In the genomic region with DNA sequence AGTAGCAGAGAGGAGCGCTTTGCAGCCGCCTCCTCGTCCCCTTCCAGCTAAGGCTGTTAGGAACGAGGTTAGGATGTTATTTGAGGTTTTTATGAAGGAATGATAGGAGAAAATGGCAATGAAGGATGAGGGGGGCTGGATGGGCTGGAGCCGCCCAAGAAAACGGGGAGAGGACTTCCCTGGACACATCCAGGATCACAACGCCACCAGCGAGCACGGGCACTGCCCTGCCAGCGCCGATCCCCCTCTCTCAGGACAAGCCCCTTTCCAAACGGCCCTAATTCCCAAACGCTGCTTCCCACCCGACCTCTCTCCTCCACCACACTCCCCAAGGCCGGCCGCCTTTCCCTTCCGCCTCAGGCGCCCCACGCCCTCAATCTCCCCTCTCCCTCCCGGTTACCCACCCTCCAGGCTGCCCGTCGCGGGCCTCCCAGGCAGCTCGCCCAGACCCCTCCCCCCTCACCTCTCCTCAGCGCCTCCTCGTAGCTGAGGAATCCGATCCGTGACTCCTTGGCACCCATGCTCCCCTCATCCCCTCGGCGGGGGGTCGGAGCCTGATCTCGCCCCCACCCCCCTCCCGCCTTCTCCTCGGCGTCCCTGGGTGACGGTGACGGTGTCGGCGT, we compare ENCODE assay signal across 8 cellular contexts. TPM values are rescaled to one million over a fixed set of nuclear protein-coding genes. Genes with fewer than 3 reads are reported as not detected.
A peak's percentile ranks its signal among the peaks of the same experiment; 100 is the strongest.
DNase-seq lines count a peak whose midpoint lies in the region; ATAC-seq, FAIRE-seq and TF ChIP-seq lines count a peak whose summit lies in the region.

No MANE protein-coding gene starts in this region.

- TF ChIP-seq EP300 in H1 (IDR thresholded peaks at IDR 0.05; ENCODE audit: borderline replicate concordance in 1 of 2, low read depth in 2 of 2, low read length in 2 of 2): no peak

- no peak overlapping the region for H2BK20ac ChIP-seq in H1 (ENCODE audit: low read length)

- peak overlapping the region; percentile 91 for H3K18ac ChIP-seq in H1 (ENCODE audit: extremely low read depth, low read length)

- no peak for FAIRE-seq in H1 (lab: Jason Lieb, UNC)

- peak overlapping the region; percentile 79 for H3K27ac ChIP-seq in OCI-LY3 (ENCODE audit: low read length)
- peak overlapping the region; percentile 79 for H3K27ac ChIP-seq in H1 (ENCODE audit: low read depth, low read length)
- H3K27ac ChIP-seq in muscle layer of colon (ENCODE audit: low read depth, low read length): peak overlapping the region; percentile 93

- no peak overlapping the region; the same call in 1 of the 2 replicates for H2BK15ac ChIP-seq in H1 (ENCODE audit: low read length)

- H3K23ac ChIP-seq in H1 (ENCODE audit: insufficient read length): no peak overlapping the region

- H3K4me2 ChIP-seq in OCI-LY3 (ENCODE audit: low read length) (peak overlapping the region; percentile 98), H1 (ENCODE audit: insufficient read depth in 1 of 2, low read depth in 2 of 2, low read length in 2 of 2) (peak overlapping the region; percentile 80 to 98)

- peak overlapping the region; percentile 47; the same call in 1 of the 2 replicates for H2AFZ ChIP-seq in OCI-LY3 (ENCODE audit: low read depth, low read length)
- no peak overlapping the region for H2AFZ ChIP-seq in H1 (ENCODE audit: low read length)

- peak overlapping the region; percentile 26 for H3K56ac ChIP-seq in H1 (replicated peaks; ENCODE audit: insufficient read length, low read depth, low read length)

- peak overlapping the region; percentile 93 for H2BK5ac ChIP-seq in H1 (ENCODE audit: low read depth, low read length)

- H3K36me3 ChIP-seq in OCI-LY3 (replicated peaks; ENCODE audit: low read depth, low read length): no peaks in the 10 kb centered on the region
- H3K36me3 ChIP-seq in H1 (ENCODE audit: control insufficient read depth in 2 of 4, insufficient read depth in 4 of 4, low read length in 3 of 4): no peaks in the 10 kb centered on the region
- no peaks in the 10 kb centered on the region for H3K36me3 ChIP-seq in muscle layer of colon (ENCODE audit: insufficient read depth, low read length)

- H3K9ac ChIP-seq in OCI-LY3 (ENCODE audit: low read length) (peak overlapping the region; percentile 99), H1 (replicated peaks in 1 of 4; ENCODE audit: extremely low read depth in 1 of 4, low read depth in 3 of 4, low read length in 3 of 4) (peak overlapping the region in 3 of 4 experiments; percentile 69 to 85 (median 74); a peak in 6 of 7 replicates), muscle layer of colon (ENCODE audit: low read length) (peak overlapping the region; percentile 77)

- peaks cover 16% of the 10 kb centered on the region for H3K23me2 ChIP-seq in H1 (ENCODE audit: low read depth, low read length)

- TF ChIP-seq POLR2A in H1 (IDR thresholded peaks at IDR 0.05; ENCODE audit: control extremely low read depth in 1 of 2, low read depth in 2 of 2, low read length in 2 of 2): peak in 1 of 2 experiments; percentile 48; a peak in 1 of 3 replicates

- H4K5ac ChIP-seq in H1 (ENCODE audit: insufficient read length, low read depth, low read length): peak overlapping the region; percentile 45

- peak overlapping the region; percentile 6 for H2BK120ac ChIP-seq in H1 (replicated peaks; ENCODE audit: low read depth, low read length)

- H3K79me2 ChIP-seq in OCI-LY3 (ENCODE audit: low read length) (peaks cover 55% of the 10 kb centered on the region), H1 (ENCODE audit: control insufficient read depth in 1 of 2, insufficient read depth in 2 of 2, low read length in 2 of 2) (peaks cover 6 to 49% of the 10 kb centered on the region in 2 experiments; a peak in 3 of 4 replicates)

- peak overlapping the region; percentile 25 for H4K91ac ChIP-seq in H1 (replicated peaks; ENCODE audit: insufficient read length, low read length)

- no peak overlapping the region for H3K14ac ChIP-seq in H1 (ENCODE audit: insufficient read length)

- peak overlapping the region; percentile 21; the same call in 1 of the 2 replicates for H2BK12ac ChIP-seq in H1 (ENCODE audit: low read depth, low read length)

- H4K8ac ChIP-seq in H1 (ENCODE audit: extremely low read depth, insufficient read depth, low read length): no peak overlapping the region

- POLR2A ChIA-PET in H1 (lab: Charles Lee; ENCODE audit: partially characterized antibody): interaction anchor here (0.6 to 1.8 kb wide), 10 partner anchors 9 to 233 kb away, joined by 3 to 6 read pairs (median 3); a partner anchor contains a TSS

- H3K79me1 ChIP-seq in H1 (ENCODE audit: low read depth, low read length): no peaks in the 10 kb centered on the region

- H3K27me3 ChIP-seq in OCI-LY3 (ENCODE audit: low read depth, low read length) (peaks cover 9% of the 10 kb centered on the region; the same call in 1 of the 2 replicates), H1 (replicated peaks in 1 of 4; ENCODE audit: control insufficient read depth in 3 of 4, extremely low read depth in 1 of 4, insufficient read depth in 3 of 4, low read length in 3 of 4) (no peaks in the 10 kb centered on the region), muscle layer of colon (ENCODE audit: control insufficient read depth in 1 of 2, insufficient read depth in 2 of 2, low read length in 2 of 2) (no peaks in the 10 kb centered on the region)

- DNase-seq in NCI-H748 (lab: John Stamatoyannopoulos, UW; ENCODE audit: unreplicated experiment): peak; percentile 83
- no peak for DNase-seq in NCI-H748 treated with DMSO at 0.1 percent for 48 hours (lab: John Stamatoyannopoulos, UW)
- DNase-seq in H1 (ENCODE audit: low read depth in 1 of 2, low spot score in 2 of 2): peak in 1 of 2 experiments; percentile 17
- no peak for DNase-seq in H4 (ENCODE audit: low spot score)
- DNase-seq in GM03348 (ENCODE audit: low spot score): no peak

- H3K4me3 ChIP-seq in OCI-LY3 (ENCODE audit: low read length) (peak overlapping the region; percentile 94), H1 (ENCODE audit: extremely low read depth in 1 of 4, insufficient read depth in 2 of 4, low read depth in 3 of 4, low read length in 4 of 4) (peak overlapping the region; percentile 80 to 96 (median 90)), muscle layer of colon (ENCODE audit: low read depth in 1 of 2, low read length in 2 of 2) (peak overlapping the region; percentile 67 to 85)

- H3K4ac ChIP-seq in H1 (replicated peaks; ENCODE audit: insufficient read length, low read depth, low read length): no peak overlapping the region

- H3K9me3 ChIP-seq in OCI-LY3 (ENCODE audit: insufficient read depth, low read length) (no peaks in the 10 kb centered on the region), H1 (ENCODE audit: insufficient read depth in 2 of 2, low read depth in 1 of 2, low read length in 1 of 2) (no peaks in the 10 kb centered on the region), muscle layer of colon (ENCODE audit: low read length) (no peaks in the 10 kb centered on the region)

- TF ChIP-seq CTCF in OCI-LY3 (IDR thresholded peaks at IDR 0.05; ENCODE audit: low read depth, low read length) (no peak), H1 (IDR thresholded peaks at IDR 0.05; ENCODE audit: control extremely low read depth in 1 of 3, insufficient read depth in 1 of 3, low read depth in 1 of 3, low read length in 3 of 3) (no peak)

- H3K4me1 ChIP-seq in OCI-LY3 (ENCODE audit: low read length): peaks cover 17% of the 10 kb centered on the region
- peaks cover 1 to 16% (median 7%) of the 10 kb centered on the region in 4 experiments; a peak in 6 of 7 replicates for H3K4me1 ChIP-seq in H1 (replicated peaks in 1 of 4; ENCODE audit: control insufficient read depth in 3 of 4, insufficient read depth in 4 of 4, low read length in 3 of 4)
- peaks cover 20% of the 10 kb centered on the region for H3K4me1 ChIP-seq in muscle layer of colon (ENCODE audit: insufficient read depth, low read length)

- peak; percentile 19 for ATAC-seq in HG02763 (IDR thresholded peaks at IDR 0.05; ENCODE audit: unreplicated experiment)

- CTCF ChIA-PET in H1 (lab: Charles Lee; ENCODE audit: partially characterized antibody): interaction anchor here (1.4 kb wide), 1 partner anchor 14 kb away, joined by 4 read pairs; no protein-coding TSS in a partner anchor

- H4K20me1 ChIP-seq in OCI-LY3 (ENCODE audit: insufficient read depth, low read length) (peaks cover 9% of the 10 kb centered on the region; the same call in 1 of the 2 replicates), H1 (replicated peaks in 1 of 2; ENCODE audit: control insufficient read depth in 1 of 2, insufficient read depth in 2 of 2, low read length in 2 of 2) (no peaks in the 10 kb centered on the region)

- WGBS in H1 (ENCODE audit: extremely low coverage in 1 of 2, insufficient coverage in 1 of 2, insufficient read length in 1 of 2, insufficient replicate concordance in 2 of 2, low coverage in 1 of 2, low lambda C conversion rate in 2 of 2, missing lambda C conversion rate in 1 of 2), 2 experiments: 1 to 100% methylated on average over 1 to 18 of the region's 39 CpGs

- H2AK5ac ChIP-seq in H1 (ENCODE audit: low read depth, low read length): no peak overlapping the region

- TF ChIP-seq RAD21 in H1 (IDR thresholded peaks at IDR 0.05 in 1 of 2, conservative IDR thresholded peaks at IDR 0.05 in 1 of 2; ENCODE audit: low read depth in 2 of 2, low read length in 2 of 2): peak in 1 of 2 experiments; percentile 1; a peak in 1 of 4 replicates

TF ChIP-seq in H1, 55 proteins besides CTCF, POLR2A, EP300 and RAD21 (continues in another document):
- TF ChIP-seq SAP30 (IDR thresholded peaks at IDR 0.05; ENCODE audit: insufficient read depth, insufficient replicate concordance, low read length): peak; percentile 78

RNA-seq across cellular contexts. Expression of a gene that starts 0.4 kb away (rescaled TPM):
- total RNA-seq in H1 (2021; fragmentation: NEBNext Ultra II Directional; extraction: Animal tissue kit (Norgen Biotek cat#: 25700)): 109 and 112 TPM in 2 replicates
- polyA plus RNA-seq in H1 (2011; rRNA removed): 22.3 and 29.6 TPM in 2 replicates
- polyA plus RNA-seq in H1 (2011; cell fraction: cytosol; rRNA removed): 41.9 TPM
- polyA plus RNA-seq in H1 (2011; cell fraction: nucleus; rRNA removed): 32.1 TPM
- 67.3 to 78.5 TPM (median 75.3 TPM) in 4 replicates for polyA plus RNA-seq in H1 (2012, experiment 1 of 2)
- polyA plus RNA-seq in H1 (2012, experiment 2 of 2): 3.0 TPM
- polyA plus RNA-seq in H1 (2013, experiment 1 of 2): 47.6 TPM
- polyA plus RNA-seq in H1 (2013, experiment 2 of 2): 47.9 TPM
- 84.2 and 123 TPM in 2 replicates for polyA minus RNA-seq in H1 (2011; rRNA and poly(A)+ RNA removed)
- 74.0 TPM for polyA minus RNA-seq in H1 (2011; cell fraction: cytosol; rRNA and poly(A)+ RNA removed)
- polyA minus RNA-seq in H1 (2011; cell fraction: nucleus; rRNA and poly(A)+ RNA removed): 88.5 TPM
- 29.4 and 30.0 TPM in 2 replicates for total RNA-seq in H4 (2014; rRNA removed; shearing (Covaris generic))

RNA-seq across cellular contexts. Expression of a gene that starts 30.8 kb away (rescaled TPM):
- total RNA-seq in H1 (2021; fragmentation: NEBNext Ultra II Directional; extraction: Animal tissue kit (Norgen Biotek cat#: 25700)): not detected in 2 replicates
- 0.06 and 0.08 TPM in 2 replicates for polyA plus RNA-seq in H1 (2011; rRNA removed)
- polyA plus RNA-seq in H1 (2011; cell fraction: cytosol; rRNA removed): not detected
- not detected for polyA plus RNA-seq in H1 (2011; cell fraction: nucleus; rRNA removed)
- not detected in 4 replicates for polyA plus RNA-seq in H1 (2012, experiment 1 of 2)
- polyA plus RNA-seq in H1 (2012, experiment 2 of 2): not detected
- 0.16 TPM for polyA plus RNA-seq in H1 (2013, experiment 1 of 2)
- 0.07 TPM for polyA plus RNA-seq in H1 (2013, experiment 2 of 2)
- polyA minus RNA-seq in H1 (2011; rRNA and poly(A)+ RNA removed): not detected in 2 replicates
- polyA minus RNA-seq in H1 (2011; cell fraction: cytosol; rRNA and poly(A)+ RNA removed): not detected
- polyA minus RNA-seq in H1 (2011; cell fraction: nucleus; rRNA and poly(A)+ RNA removed): not detected
- not detected in 2 replicates for total RNA-seq in H4 (2014; rRNA removed; shearing (Covaris generic))
